ENCODE assay signal across 28 cellular contexts in genomic region chr18:5315838-5316237, GRCh38.
"Had no signal": no experiment of that assay in that cellular context is flagged by ENCODE, and none has a peak within 500 bp of the region (broad histone marks: within the 10 kb centered on the region; RNA-seq: fewer than 3 reads in every experiment).

No MANE protein-coding gene starts in this region.

- H3K36me3 ChIP-seq: neutrophil, pancreas, prostate gland, right lobe of liver, sigmoid colon, suprapubic skin, tibial artery, transverse colon, upper lobe of right lung, uterus had no signal

- H3K4me1 ChIP-seq: prostate gland, right lobe of liver, sigmoid colon, testis, tibial artery, transverse colon, upper lobe of right lung, uterus had no signal

- ATAC-seq: naive thymus-derived CD8-positive, alpha-beta T cell; natural killer cell treated with Interleukin-12 subunit alpha and Interleukin-12 subunit beta and Interleukin-15 and Interleukin-18, amount 100 ng/mL, for 72 hours; pancreas; right cardiac atrium; right lobe of liver; stimulated activated memory B cell treated with anti-CD40 and anti-IgM and Interleukin-4, amounts not matched to agents 10 μg/mL and 1 μg/mL and 100 μg/mL, for 72 hours; upper lobe of right lung had no signal

- H3K27me3 ChIP-seq: neutrophil, pancreas, right lobe of liver, sigmoid colon, suprapubic skin, testis, tibial artery, transverse colon, upper lobe of right lung, uterus had no signal

- H3K9me3 ChIP-seq: neutrophil, pancreas, prostate gland, right lobe of liver, sigmoid colon, suprapubic skin, testis, tibial artery, transverse colon, upper lobe of right lung, uterus had no signal

- H3K9me3 Mint-ChIP-seq: naive B cell; naive thymus-derived CD8-positive, alpha-beta T cell; natural killer cell treated with Interleukin-12 subunit alpha and Interleukin-12 subunit beta and Interleukin-15 and Interleukin-18, amount 100 ng/mL, for 72 hours; nephron progenitor cell; stimulated activated memory B cell treated with anti-CD40 and anti-IgM and Interleukin-4, amounts not matched to agents 10 μg/mL and 1 μg/mL and 100 μg/mL, for 72 hours; stimulated activated naive CD8-positive, alpha-beta T cell treated with anti-CD3 and anti-CD28 coated beads, Interleukin-15, Interleukin-2, amounts not matched to agents 100 ng/mL and 50 ng/mL, for 24 hours; type B pancreatic cell had no signal

- H3K27me3 Mint-ChIP-seq: naive thymus-derived CD8-positive, alpha-beta T cell; natural killer cell treated with Interleukin-12 subunit alpha and Interleukin-12 subunit beta and Interleukin-15 and Interleukin-18, amount 100 ng/mL, for 72 hours; stimulated activated memory B cell treated with anti-CD40 and anti-IgM and Interleukin-4, amounts not matched to agents 10 μg/mL and 1 μg/mL and 100 μg/mL, for 72 hours; stimulated activated naive CD8-positive, alpha-beta T cell treated with anti-CD3 and anti-CD28 coated beads, Interleukin-15, Interleukin-2, amounts not matched to agents 100 ng/mL and 50 ng/mL, for 24 hours had no signal

- H3K4me3 Mint-ChIP-seq: naive B cell; naive thymus-derived CD8-positive, alpha-beta T cell; natural killer cell treated with Interleukin-12 subunit alpha and Interleukin-12 subunit beta and Interleukin-15 and Interleukin-18, amount 100 ng/mL, for 72 hours; nephron progenitor cell; neural crest cell; stimulated activated memory B cell treated with anti-CD40 and anti-IgM and Interleukin-4, amounts not matched to agents 10 μg/mL and 1 μg/mL and 100 μg/mL, for 72 hours; stimulated activated naive CD8-positive, alpha-beta T cell treated with anti-CD3 and anti-CD28 coated beads, Interleukin-15, Interleukin-2, amounts not matched to agents 100 ng/mL and 50 ng/mL, for 24 hours; type B pancreatic cell had no signal

- DNase-seq: naive B cell; naive thymus-derived CD8-positive, alpha-beta T cell; nephron progenitor cell; nucleus accumbens; pancreas; right cardiac atrium; right lobe of liver; sigmoid colon; small intestine; stimulated activated CD4-positive, alpha-beta T cell treated with anti-CD3 and anti-CD28 coated beads, Interleukin-1b, Interleukin-23, amount 100 ng/mL, for 48 hours; stimulated activated CD4-positive, alpha-beta T cell treated with anti-CD3 and anti-CD28 coated beads, Interleukin-4, amount 100 ng/mL, for 1 hour; stimulated activated CD4-positive, alpha-beta T cell treated with anti-CD3 and anti-CD28 coated beads, Interleukin-4, amount 100 ng/mL, for 4 hours; stimulated activated CD8-positive, alpha-beta memory T cell treated with anti-CD3 and anti-CD28 coated beads, Interleukin-4, amount 100 ng/mL, for 48 hours; stimulated activated naive CD4-positive, alpha-beta T cell; substantia nigra; testis; tibial artery; transverse colon; upper lobe of right lung; uterus had no signal

- H3K36me3 Mint-ChIP-seq: type B pancreatic cell had no signal

- H3K27ac Mint-ChIP-seq: natural killer cell treated with Interleukin-12 subunit alpha and Interleukin-12 subunit beta and Interleukin-15 and Interleukin-18, amount 100 ng/mL, for 72 hours; nephron progenitor cell; stimulated activated memory B cell treated with anti-CD40 and anti-IgM and Interleukin-4, amounts not matched to agents 10 μg/mL and 1 μg/mL and 100 μg/mL, for 72 hours; stimulated activated naive CD8-positive, alpha-beta T cell treated with anti-CD3 and anti-CD28 coated beads, Interleukin-15, Interleukin-2, amounts not matched to agents 100 ng/mL and 50 ng/mL, for 24 hours; type B pancreatic cell had no signal

- H3K4me1 Mint-ChIP-seq: naive B cell, nephron progenitor cell, neural crest cell had no signal

- H3K4me3 ChIP-seq: pancreas, prostate gland, right lobe of liver, sigmoid colon, suprapubic skin, testis, tibial artery, transverse colon, upper lobe of right lung, uterus had no signal

- H3K27ac ChIP-seq: neutrophil, pancreas, prostate gland, right lobe of liver, sigmoid colon, suprapubic skin, testis, tibial artery, transverse colon, upper lobe of right lung, uterus had no signal
